Comparison of ENCODE assay signal across 15 cellular contexts in the genomic region with DNA sequence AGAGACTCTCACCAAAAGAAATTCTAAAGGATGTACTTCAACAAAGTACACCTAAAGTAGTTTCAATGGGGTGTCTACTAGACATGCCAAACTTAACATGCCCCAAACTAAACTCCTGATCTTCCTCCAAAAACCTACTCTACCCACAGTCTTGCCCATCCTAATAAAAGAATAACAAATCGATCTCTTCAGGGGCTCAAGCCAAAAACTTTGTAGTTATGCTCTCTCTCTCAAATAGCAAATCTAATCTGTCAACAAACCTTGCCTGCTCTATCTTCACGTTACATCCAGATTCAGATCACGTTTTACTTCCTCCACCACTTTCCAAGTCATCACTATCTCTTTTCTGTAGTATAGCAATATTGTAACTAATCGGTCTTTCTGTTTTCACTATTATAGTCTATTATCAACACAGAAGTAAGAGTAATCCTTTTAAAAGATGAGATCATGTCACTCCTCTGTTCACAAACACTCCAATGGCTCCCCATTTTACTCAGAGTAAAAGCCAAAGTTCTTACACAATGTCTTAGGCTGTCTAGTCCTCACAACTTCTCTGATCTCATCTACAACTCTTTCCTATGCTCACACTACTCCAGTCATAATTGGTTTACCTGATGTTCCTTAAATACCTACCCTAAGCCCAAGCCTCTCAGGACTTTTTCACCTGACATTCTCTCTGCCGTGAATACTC.
A peak's percentile ranks its signal among the peaks of the same experiment; 100 is the strongest.
DNase-seq lines count a peak whose midpoint lies in the region; ATAC-seq and TF ChIP-seq lines count a peak whose summit lies in the region.
"Had no signal": no experiment of that assay in that cellular context is flagged by ENCODE, and none has a peak within 500 bp of the region (broad histone marks: within the 10 kb centered on the region; RNA-seq: fewer than 3 reads in every experiment).

No MANE protein-coding gene starts in this region.

- no peak overlapping the region for H2BK5ac ChIP-seq in IMR-90 (ENCODE audit: low read depth, low read length, poor library complexity, severe bottlenecking)

- no peak overlapping the region for H2BK20ac ChIP-seq in IMR-90 (ENCODE audit: low read depth, low read length)

- WGBS in IMR-90 (ENCODE audit: extremely low coverage in 2 of 2, insufficient read length in 1 of 2), 2 experiments = no CpG with 5 or more reads among the region's 5 CpGs

- H3K14ac ChIP-seq in IMR-90 (replicated peaks; ENCODE audit: low read depth, low read length) = 0 out of 2 replicates have a peak overlapping the region, but pooled peaks have one; percentile 60

- no peak overlapping the region for H3K4me2 ChIP-seq in IMR-90 (ENCODE audit: low read depth, low read length)

- H3K36me3 Mint-ChIP-seq in CD14-positive monocyte = peaks cover 24 to 27% of the 10 kb centered on the region in 2 donors
- H3K36me3 Mint-ChIP-seq in effector memory CD8-positive, alpha-beta T cell (ENCODE audit: insufficient read depth) = no peaks in the 10 kb centered on the region
- H3K36me3 Mint-ChIP-seq in naive thymus-derived CD4-positive, alpha-beta T cell = peaks cover 0 to 29% (median 21%) of the 10 kb centered on the region in 5 donors

- TF ChIP-seq RAD21 in IMR-90 (IDR thresholded peaks at IDR 0.05; ENCODE audit: low read length) = no peak

- peaks cover 9% of the 10 kb centered on the region for H3K4me1 ChIP-seq in IMR-90 (ENCODE audit: control insufficient read depth, insufficient read depth, low read length)
- no peaks in the 10 kb centered on the region for H3K4me1 ChIP-seq in naive thymus-derived CD4-positive, alpha-beta T cell (ENCODE audit: control insufficient read depth in 2 of 2, insufficient read depth in 2 of 2, low read length in 2 of 2)

- no peaks in the 10 kb centered on the region for H4K20me1 ChIP-seq in IMR-90 (ENCODE audit: insufficient read depth, low read length)

- TF ChIP-seq CTCF in CD14-positive monocyte (IDR thresholded peaks at IDR 0.05) (no peak), IMR-90 (conservative IDR thresholded peaks at IDR 0.05; ENCODE audit: low read depth, low read length) (no peak), GM13976 (IDR thresholded peaks at IDR 0.05; ENCODE audit: borderline replicate concordance, control extremely low read depth, extremely low read depth, insufficient read depth, missing control alignments) (no peak), GM10248 (IDR thresholded peaks at IDR 0.05; ENCODE audit: control extremely low read depth, extremely low read depth, low read depth, missing control alignments) (no peak)

- peak overlapping the region in 5 of 7 donors; percentile 0 to 84 (median 41) for H3K27ac Mint-ChIP-seq in CD14-positive monocyte
- H3K27ac Mint-ChIP-seq in effector memory CD8-positive, alpha-beta T cell = peak overlapping the region; percentile 0 to 62
- H3K27ac Mint-ChIP-seq in naive thymus-derived CD4-positive, alpha-beta T cell = peak overlapping the region in 1 of 9 donors; percentile 3

- no peak for TF ChIP-seq POLR2A in IMR-90 (IDR thresholded peaks at IDR 0.05; ENCODE audit: low read depth, low read length)

- H3K56ac ChIP-seq in IMR-90 (ENCODE audit: extremely low read depth, insufficient read depth, low read length) = no peak overlapping the region

- no peak overlapping the region for H3K18ac ChIP-seq in IMR-90 (ENCODE audit: low read depth, low read length)

- no TSS peak for BruUV-seq in IMR-90 (replicated peaks; lab: Mats Ljungman, UMichigan)

- POLR2A ChIA-PET in IMR-90 (lab: Charles Lee; ENCODE audit: unreplicated experiment) = no interaction called here
- POLR2A ChIA-PET in naive thymus-derived CD4-positive, alpha-beta T cell (lab: Charles Lee) = interaction anchor here (0.6 kb wide), 1 partner anchor 17 kb away, joined by 6 read pairs; no protein-coding TSS in a partner anchor
- POLR2A ChIA-PET in GM10248 (lab: Yijun Ruan, JAX) = no interaction called here

- intact Hi-C loops in CD14-positive monocyte (cut with micrococcal nuclease) (no loop called here), IMR-90 (cut with micrococcal nuclease) (no loop called here)
- intact Hi-C loops in naive thymus-derived CD4-positive, alpha-beta T cell (cut with micrococcal nuclease) = no loop called here

- dilution Hi-C loops in IMR-90 (cut with HindIII; ENCODE audit: low sequenced_read_pairs, unreplicated experiment) = no loop called here

- no peaks in the 10 kb centered on the region for H3K9me3 Mint-ChIP-seq in CD14-positive monocyte
- H3K9me3 Mint-ChIP-seq in effector memory CD8-positive, alpha-beta T cell = no peaks in the 10 kb centered on the region
- peaks cover 0 to 4% (median 0%) of the 10 kb centered on the region in 11 donors for H3K9me3 Mint-ChIP-seq in naive thymus-derived CD4-positive, alpha-beta T cell

- H3K27ac ChIP-seq in IMR-90 (ENCODE audit: insufficient read depth, low read length) = no peak overlapping the region
- peak overlapping the region; percentile 6 for H3K27ac ChIP-seq in naive thymus-derived CD4-positive, alpha-beta T cell (ENCODE audit: low read depth, low read length)
- H3K27ac ChIP-seq: HL-60 had no signal

- no peak overlapping the region for H3K4me3 ChIP-seq in IMR-90 (ENCODE audit: insufficient read depth, low read depth, low read length)
- no peak overlapping the region for H3K4me3 ChIP-seq in naive thymus-derived CD4-positive, alpha-beta T cell (ENCODE audit: low read length)

- no peaks in the 10 kb centered on the region for H3K9me3 ChIP-seq in IMR-90 (ENCODE audit: control insufficient read depth, insufficient read depth, low read length)
- H3K9me3 ChIP-seq in naive thymus-derived CD4-positive, alpha-beta T cell (ENCODE audit: control insufficient read depth in 2 of 3, low read length in 3 of 3) = no peaks in the 10 kb centered on the region

- ATAC-seq in IMR-90 (ENCODE audit: low read depth) (no peak), GM21390 (IDR thresholded peaks at IDR 0.05; ENCODE audit: unreplicated experiment) (no peak)
- ATAC-seq in effector memory CD8-positive, alpha-beta T cell (replicated peaks) = no peak
- ATAC-seq in naive thymus-derived CD4-positive, alpha-beta T cell = no peak

- no peak overlapping the region for H2BK15ac ChIP-seq in IMR-90 (ENCODE audit: low read depth, low read length)

- DNase-seq in CD14-positive monocyte (ENCODE audit: low spot score) (no peak), IMR-90 (no peak), SIG-M5 treated with dmso at 0.1 percent for 504 hours (lab: John Stamatoyannopoulos, UW; ENCODE audit: unreplicated experiment) (no peak), GM13976 (ENCODE audit: low spot score) (no peak), GM10248 (ENCODE audit: extremely low spot score) (no peak)
- DNase-seq in effector memory CD8-positive, alpha-beta T cell = no peak
- DNase-seq in naive thymus-derived CD4-positive, alpha-beta T cell = no peak
- DNase-seq: activated CD4-positive, CD25-positive, alpha-beta regulatory T cell; activated effector memory CD4-positive, alpha-beta T cell treated with Interleukin-2 at 50 U/mL for 16 hours; AML-193; central memory CD4-positive, alpha-beta T cell; NCI-H1048; NCI-H446 treated with DMSO at 0.1 percent for 48 hours had no signal

- no peak overlapping the region for H4K91ac ChIP-seq in IMR-90 (ENCODE audit: insufficient read depth, low read depth, low read length)

- H4K5ac ChIP-seq in IMR-90 (ENCODE audit: low read depth, low read length) = no peak overlapping the region

- no peak overlapping the region for H4K8ac ChIP-seq in IMR-90 (ENCODE audit: low read depth in 2 of 2, low read length in 2 of 2)

- H3K9ac ChIP-seq in IMR-90 (ENCODE audit: low read depth, low read length) = no peak overlapping the region

- H3K4ac ChIP-seq in IMR-90 (ENCODE audit: low read depth, low read length) = no peak overlapping the region

- in situ Hi-C loops in IMR-90 (cut with MboI; ENCODE audit: low sequenced_read_pairs) = no loop called here
- in situ Hi-C loops in GM13976 (cut with MboI; ENCODE audit: low sequenced_read_pairs, unreplicated experiment) = no loop called here

- peaks cover 0 to 1% (median 0%) of the 10 kb centered on the region in 3 donors for H3K27me3 Mint-ChIP-seq in CD14-positive monocyte (ENCODE audit: low read depth in 3 of 3)
- no peaks in the 10 kb centered on the region for H3K27me3 Mint-ChIP-seq in effector memory CD8-positive, alpha-beta T cell
- no peaks in the 10 kb centered on the region for H3K27me3 Mint-ChIP-seq in naive thymus-derived CD4-positive, alpha-beta T cell

- peaks cover 5% of the 10 kb centered on the region for H3K9me1 ChIP-seq in IMR-90 (ENCODE audit: insufficient read depth, low read length)

- CTCF ChIA-PET in IMR-90 (lab: Yijun Ruan, JAX) = no interaction called here
- CTCF ChIA-PET in naive thymus-derived CD4-positive, alpha-beta T cell (lab: Charles Lee) = no interaction called here
- CTCF ChIA-PET in GM10248 (lab: Yijun Ruan, JAX) = no interaction called here

- H2AFZ ChIP-seq in IMR-90 (replicated peaks; ENCODE audit: low read length, poor library complexity) = no peak overlapping the region

- no peaks in the 10 kb centered on the region for H3K27me3 ChIP-seq in IMR-90 (ENCODE audit: control insufficient read depth, insufficient read depth, low read length)
- no peaks in the 10 kb centered on the region for H3K27me3 ChIP-seq in naive thymus-derived CD4-positive, alpha-beta T cell (ENCODE audit: control insufficient read depth in 2 of 2, insufficient read depth in 2 of 2, low read length in 2 of 2)

- H3K23ac ChIP-seq in IMR-90 (ENCODE audit: low read depth, low read length) = no peak overlapping the region

- H3K4me1 Mint-ChIP-seq in CD14-positive monocyte = peaks cover 16% of the 10 kb centered on the region
- H3K4me1 Mint-ChIP-seq in effector memory CD8-positive, alpha-beta T cell (ENCODE audit: low read depth in 2 of 2) = peaks cover 9 to 21% of the 10 kb centered on the region in 2 donors
- H3K4me1 Mint-ChIP-seq in naive thymus-derived CD4-positive, alpha-beta T cell = peaks cover 7 to 43% (median 23%) of the 10 kb centered on the region in 7 donors

- no peaks in the 10 kb centered on the region for H3K36me3 ChIP-seq in IMR-90 (ENCODE audit: control insufficient read depth, insufficient read depth, low read length)
- peaks cover 0 to 4% (median 0%) of the 10 kb centered on the region in 3 experiments for H3K36me3 ChIP-seq in naive thymus-derived CD4-positive, alpha-beta T cell (ENCODE audit: control insufficient read depth in 2 of 3, insufficient read depth in 3 of 3, low read length in 3 of 3)

- no peak overlapping the region for H2AK5ac ChIP-seq in IMR-90 (ENCODE audit: low read depth, low read length)

- no peak overlapping the region for H3K4me3 Mint-ChIP-seq in CD14-positive monocyte
- H3K4me3 Mint-ChIP-seq in effector memory CD8-positive, alpha-beta T cell = no peak overlapping the region
- no peak overlapping the region for H3K4me3 Mint-ChIP-seq in naive thymus-derived CD4-positive, alpha-beta T cell

- no peak overlapping the region for H2BK120ac ChIP-seq in IMR-90 (ENCODE audit: low read depth, low read length)

- peaks cover 6 to 16% of the 10 kb centered on the region in 2 experiments for H3K79me1 ChIP-seq in IMR-90 (ENCODE audit: low read depth in 1 of 2, low read length in 2 of 2)

- no peak overlapping the region for H2AK9ac ChIP-seq in IMR-90 (replicated peaks; ENCODE audit: low read depth, low read length, poor library complexity)

TF ChIP-seq in IMR-90, 13 proteins besides CTCF, POLR2A, EP300 and RAD21 (continues in another document):
- no peak for TF ChIP-seq CHD1 (IDR thresholded peaks at IDR 0.05; ENCODE audit: low read depth, low read length)
- no peak for TF ChIP-seq BHLHE40 (IDR thresholded peaks at IDR 0.05; ENCODE audit: low read depth, low read length)
- no peak for TF ChIP-seq RFX5 (IDR thresholded peaks at IDR 0.05; ENCODE audit: low read depth, low read length)
